In genomic region chr15:41554915-41555314, GRCh38 we compare ENCODE assay signal across 22 cellular contexts. TPM values are rescaled to one million over a fixed set of nuclear protein-coding genes. Genes with fewer than 3 reads are reported as not detected.
A peak's percentile ranks its signal among the peaks of the same experiment; 100 is the strongest.
DNase-seq lines count a peak whose midpoint lies in the region; ATAC-seq, FAIRE-seq and TF ChIP-seq lines count a peak whose summit lies in the region.
"Had no signal": no experiment of that assay in that cellular context is flagged by ENCODE, and none has a peak within 500 bp of the region (broad histone marks: within the 10 kb centered on the region; RNA-seq: fewer than 3 reads in every experiment).

No MANE protein-coding gene starts in this region.

- POLR2A ChIA-PET in H1 (lab: Charles Lee; ENCODE audit: partially characterized antibody), result interaction anchor here (0.9 to 21.2 kb wide), 3 partner anchors 9 to 27 kb away, joined by 3 to 643 read pairs (median 9); partner anchors contain the start of gene RPAP1
- POLR2A ChIA-PET in activated CD4-positive, alpha-beta memory T cell treated with anti-CD3 and anti-CD28 coated beads for 36 hours (lab: Charles Lee), result no interaction called here

- H3K23me2 ChIP-seq in H1 (ENCODE audit: low read depth, low read length), result peaks cover 7% of the 10 kb centered on the region; the same call in 1 of the 2 replicates

- in situ Hi-C loops in KBM-7 (cut with MboI; ENCODE audit: low pct_unique_long_range_greater_than_20kb, low sequenced_read_pairs), result no loop called here

- no peak overlapping the region for H4K8ac ChIP-seq in H1 (ENCODE audit: extremely low read depth, insufficient read depth, low read length)

- H3K4me1 ChIP-seq in BLaER1, result peaks cover 33% of the 10 kb centered on the region
- H3K4me1 ChIP-seq in H1 (replicated peaks in 1 of 4; ENCODE audit: control insufficient read depth in 3 of 4, insufficient read depth in 4 of 4, low read length in 3 of 4), result peaks cover 5 to 11% (median 6%) of the 10 kb centered on the region in 4 experiments
- peaks cover 0 to 20% (median 10%) of the 10 kb centered on the region in 3 donors for H3K4me1 ChIP-seq in gastroesophageal sphincter

- no peak overlapping the region for H4K5ac ChIP-seq in H1 (ENCODE audit: insufficient read length, low read depth, low read length)

- 0 out of 2 replicates have a peak overlapping the region, but pooled peaks have one; percentile 6 for H3K4me2 ChIP-seq in BLaER1
- no peak overlapping the region for H3K4me2 ChIP-seq in H1 (ENCODE audit: insufficient read depth in 1 of 2, low read depth in 2 of 2, low read length in 2 of 2)

- TF ChIP-seq CTCF in H1 (IDR thresholded peaks at IDR 0.05; ENCODE audit: control extremely low read depth in 1 of 3, insufficient read depth in 1 of 3, low read depth in 1 of 3, low read length in 3 of 3), result no peak
- no peak for TF ChIP-seq CTCF in gastroesophageal sphincter (IDR thresholded peaks at IDR 0.05)

- H3K14ac ChIP-seq in H1 (ENCODE audit: insufficient read length), result no peak overlapping the region

- H3K36me3 Mint-ChIP-seq in activated CD4-positive, alpha-beta memory T cell treated with anti-CD3 and anti-CD28 coated beads for 36 hours, result no peaks in the 10 kb centered on the region
- H3K36me3 Mint-ChIP-seq: CD8-positive, alpha-beta T cell had no signal

- H3K27me3 ChIP-seq in BLaER1 (peaks cover 7% of the 10 kb centered on the region), H1 (replicated peaks in 1 of 4; ENCODE audit: control insufficient read depth in 3 of 4, extremely low read depth in 1 of 4, insufficient read depth in 3 of 4, low read length in 3 of 4) (no peaks in the 10 kb centered on the region; a peak in 2 of 7 replicates), gastroesophageal sphincter (no peaks in the 10 kb centered on the region)
- H3K27me3 ChIP-seq: SJSA1 had no signal

- intact Hi-C loops in activated CD4-positive, alpha-beta memory T cell treated with anti-CD3 and anti-CD28 coated beads for 36 hours (cut with micrococcal nuclease), result loop anchor here (5.0 kb wide), 6 partner anchors 47 to 217 kb away; partner anchors contain the start of genes ITPKA and MAPKBP1

- peak; percentile 30 for DNase-seq in KBM-7
- DNase-seq in H1 (ENCODE audit: low read depth in 1 of 2, low spot score in 2 of 2), result no peak
- DNase-seq in occipital lobe (lab: John Stamatoyannopoulos, UW), result peak; percentile 29
- DNase-seq in NCI-H146 (lab: John Stamatoyannopoulos, UW), result no peak
- no peak for DNase-seq in activated CD4-positive, alpha-beta memory T cell treated with anti-CD3 and anti-CD28 coated beads for 36 hours
- DNase-seq: C1 segment of cervical spinal cord; CD8-positive, alpha-beta T cell; DND-41; H9; IMR-90; Karpas-422; NCI-H1694 treated with DMSO at 0.1 percent for 48 hours; NCI-H2081 treated with DMSO at 0.1 percent for 48 hours; NCI-H446; NCI-H526 had no signal

- H3K36me3 ChIP-seq in BLaER1 (no peaks in the 10 kb centered on the region), H1 (ENCODE audit: control insufficient read depth in 2 of 4, insufficient read depth in 4 of 4, low read length in 3 of 4) (no peaks in the 10 kb centered on the region), gastroesophageal sphincter (no peaks in the 10 kb centered on the region)
- H3K36me3 ChIP-seq: SJSA1 had no signal

- no peak overlapping the region for H2BK20ac ChIP-seq in H1 (ENCODE audit: low read length)

- no peak for TF ChIP-seq RAD21 in H1 (IDR thresholded peaks at IDR 0.05 in 1 of 2, conservative IDR thresholded peaks at IDR 0.05 in 1 of 2; ENCODE audit: low read depth in 2 of 2, low read length in 2 of 2)

- no peak overlapping the region for H3K23ac ChIP-seq in H1 (ENCODE audit: insufficient read length)

- no peaks in the 10 kb centered on the region for H3K9me3 Mint-ChIP-seq in activated CD4-positive, alpha-beta memory T cell treated with anti-CD3 and anti-CD28 coated beads for 36 hours
- H3K9me3 Mint-ChIP-seq: CD8-positive, alpha-beta T cell; H9 had no signal

- no peak overlapping the region for H2BK12ac ChIP-seq in H1 (ENCODE audit: low read depth, low read length)

- no peaks in the 10 kb centered on the region; the same call in 1 of the 2 replicates for H3K79me1 ChIP-seq in H1 (ENCODE audit: low read depth, low read length)

- no peak overlapping the region for H4K91ac ChIP-seq in H1 (replicated peaks; ENCODE audit: insufficient read length, low read length)

- H3K9ac ChIP-seq in BLaER1 (no peak overlapping the region), H1 (replicated peaks in 1 of 4; ENCODE audit: extremely low read depth in 1 of 4, low read depth in 3 of 4, low read length in 3 of 4) (no peak overlapping the region)

- no peak for ATAC-seq in gastroesophageal sphincter
- ATAC-seq: CD8-positive, alpha-beta T cell had no signal

- no peak overlapping the region for H2AFZ ChIP-seq in H1 (ENCODE audit: low read length)

- H3K27me3 Mint-ChIP-seq in activated CD4-positive, alpha-beta memory T cell treated with anti-CD3 and anti-CD28 coated beads for 36 hours, result peaks cover 7% of the 10 kb centered on the region

- H4K20me1 ChIP-seq in BLaER1 (no peaks in the 10 kb centered on the region), H1 (replicated peaks in 1 of 2; ENCODE audit: control insufficient read depth in 1 of 2, insufficient read depth in 2 of 2, low read length in 2 of 2) (peaks cover 0 to 1% of the 10 kb centered on the region in 2 experiments)

- 88% methylated on average over 3 of the region's 3 CpGs; no CpG with 5 or more reads in 1 of the 2 experiments for WGBS in H1 (ENCODE audit: extremely low coverage in 1 of 2, insufficient coverage in 1 of 2, insufficient read length in 1 of 2, insufficient replicate concordance in 2 of 2, low coverage in 1 of 2, low lambda C conversion rate in 2 of 2, missing lambda C conversion rate in 1 of 2), 2 experiments
- WGBS in gastroesophageal sphincter (ENCODE audit: low coverage in 1 of 2), 2 donors, result 85 to 86% methylated on average over 2 to 3 of the region's 3 CpGs

- CTCF ChIA-PET in H1 (lab: Charles Lee; ENCODE audit: partially characterized antibody), result interaction anchor here (0.5 to 3.7 kb wide), 10 partner anchors 10 to 1228 kb away, joined by 3 to 21 read pairs (median 4); no protein-coding TSS in a partner anchor
- CTCF ChIA-PET in activated CD4-positive, alpha-beta memory T cell treated with anti-CD3 and anti-CD28 coated beads for 36 hours (lab: Charles Lee), result no interaction called here

- peaks cover 0 to 5% of the 10 kb centered on the region in 2 experiments; a peak in 1 of 4 replicates for H3K79me2 ChIP-seq in H1 (ENCODE audit: control insufficient read depth in 1 of 2, insufficient read depth in 2 of 2, low read length in 2 of 2)

- H3K56ac ChIP-seq in H1 (replicated peaks; ENCODE audit: insufficient read length, low read depth, low read length), result no peak overlapping the region

- no peak overlapping the region for H2AK5ac ChIP-seq in H1 (ENCODE audit: low read depth, low read length)

- H3K4ac ChIP-seq in H1 (replicated peaks; ENCODE audit: insufficient read length, low read depth, low read length), result peak overlapping the region; percentile 32

- no peak for FAIRE-seq in H1 (lab: Jason Lieb, UNC)
- FAIRE-seq: GM12891, HTR-8/SVneo, RCC 7860 had no signal

- no peak overlapping the region for H2BK120ac ChIP-seq in H1 (replicated peaks; ENCODE audit: low read depth, low read length)

- TF ChIP-seq POLR2A in H1 (IDR thresholded peaks at IDR 0.05; ENCODE audit: control extremely low read depth in 1 of 2, low read depth in 2 of 2, low read length in 2 of 2), result no peak
- TF ChIP-seq POLR2A in gastroesophageal sphincter (IDR thresholded peaks at IDR 0.05), result no peak

- no peak overlapping the region for H3K18ac ChIP-seq in H1 (ENCODE audit: extremely low read depth, low read length)

- H3K4me1 Mint-ChIP-seq in activated CD4-positive, alpha-beta memory T cell treated with anti-CD3 and anti-CD28 coated beads for 36 hours (ENCODE audit: low read depth), result peaks cover 17% of the 10 kb centered on the region

- H3K4me3 ChIP-seq in BLaER1 (no peak overlapping the region), H1 (ENCODE audit: extremely low read depth in 1 of 4, insufficient read depth in 2 of 4, low read depth in 3 of 4, low read length in 4 of 4) (no peak overlapping the region), gastroesophageal sphincter (no peak overlapping the region)
- H3K4me3 ChIP-seq: SJSA1 had no signal

- no peak overlapping the region for H3K27ac Mint-ChIP-seq in activated CD4-positive, alpha-beta memory T cell treated with anti-CD3 and anti-CD28 coated beads for 36 hours
- H3K27ac Mint-ChIP-seq: CD8-positive, alpha-beta T cell; H9 had no signal

- no peak overlapping the region for H2BK5ac ChIP-seq in H1 (ENCODE audit: low read depth, low read length)

- no peak overlapping the region for H3K4me3 Mint-ChIP-seq in activated CD4-positive, alpha-beta memory T cell treated with anti-CD3 and anti-CD28 coated beads for 36 hours
- H3K4me3 Mint-ChIP-seq: CD8-positive, alpha-beta T cell; H9 had no signal

- 0 out of 2 replicates have a peak overlapping the region, but pooled peaks have one; percentile 8 for H2BK15ac ChIP-seq in H1 (ENCODE audit: low read length)

- TF ChIP-seq EP300 in H1 (IDR thresholded peaks at IDR 0.05; ENCODE audit: borderline replicate concordance in 1 of 2, low read depth in 2 of 2, low read length in 2 of 2), result no peak
- no peak for TF ChIP-seq EP300 in gastroesophageal sphincter (IDR thresholded peaks at IDR 0.05)

- H3K27ac ChIP-seq in BLaER1, result no peak overlapping the region
- no peak overlapping the region for H3K27ac ChIP-seq in H1 (ENCODE audit: low read depth, low read length)
- no peak overlapping the region for H3K27ac ChIP-seq in gastroesophageal sphincter
- H3K27ac ChIP-seq: SJSA1 had no signal

- H3K9me3 ChIP-seq in BLaER1 (no peaks in the 10 kb centered on the region), H1 (ENCODE audit: insufficient read depth in 2 of 2, low read depth in 1 of 2, low read length in 1 of 2) (no peaks in the 10 kb centered on the region), gastroesophageal sphincter (no peaks in the 10 kb centered on the region)
- H3K9me3 ChIP-seq: SJSA1 had no signal

RNA-seq across cellular contexts. Expression of gene TYRO3, which starts 4.1 kb away (rescaled TPM):
- 96.8 and 98.8 TPM in 2 replicates for total RNA-seq in H1 (2021; fragmentation: NEBNext Ultra II Directional; extraction: Animal tissue kit (Norgen Biotek cat#: 25700))
- polyA plus RNA-seq in H1 (2011; rRNA removed), result 82.7 and 131 TPM in 2 replicates
- 84.9 TPM for polyA plus RNA-seq in H1 (2011; cell fraction: cytosol; rRNA removed)
- polyA plus RNA-seq in H1 (2011; cell fraction: nucleus; rRNA removed), result 193 TPM
- 68.1 to 113 TPM (median 105 TPM) in 4 replicates for polyA plus RNA-seq in H1 (2012, experiment 1 of 2)
- polyA plus RNA-seq in H1 (2012, experiment 2 of 2), result 96.2 TPM
- 58.3 TPM for polyA plus RNA-seq in H1 (2013, experiment 1 of 2)
- polyA plus RNA-seq in H1 (2013, experiment 2 of 2), result 62.9 TPM
- 166 and 223 TPM in 2 replicates for polyA minus RNA-seq in H1 (2011; rRNA and poly(A)+ RNA removed)
- 121 TPM for polyA minus RNA-seq in H1 (2011; cell fraction: cytosol; rRNA and poly(A)+ RNA removed)
- 106 TPM for polyA minus RNA-seq in H1 (2011; cell fraction: nucleus; rRNA and poly(A)+ RNA removed)
- total RNA-seq in occipital lobe, result 20.3 TPM
- 1 to 10 TPM; 3.1 to 9.5 (median 8.4) TPM for total RNA-seq in gastroesophageal sphincter
- total RNA-seq in activated CD4-positive, alpha-beta memory T cell treated with anti-CD3 and anti-CD28 coated beads for 36 hours, result 1 to 10 TPM; 3.1 to 4.3 TPM

RNA-seq across cellular contexts. Expression of gene RPAP1, which starts 10.9 kb away (rescaled TPM):
- 84.3 and 86.6 TPM in 2 replicates for total RNA-seq in H1 (2021; fragmentation: NEBNext Ultra II Directional; extraction: Animal tissue kit (Norgen Biotek cat#: 25700))
- 53.3 and 85.6 TPM in 2 replicates for polyA plus RNA-seq in H1 (2011; rRNA removed)
- 27.4 TPM for polyA plus RNA-seq in H1 (2011; cell fraction: cytosol; rRNA removed)
- polyA plus RNA-seq in H1 (2011; cell fraction: nucleus; rRNA removed), result 76.1 TPM
- polyA plus RNA-seq in H1 (2012, experiment 1 of 2), result 66.6 to 76.2 TPM (median 71.2 TPM) in 4 replicates
- polyA plus RNA-seq in H1 (2012, experiment 2 of 2), result 72.7 TPM
- 46.6 TPM for polyA plus RNA-seq in H1 (2013, experiment 1 of 2)
- 43.2 TPM for polyA plus RNA-seq in H1 (2013, experiment 2 of 2)
- polyA minus RNA-seq in H1 (2011; rRNA and poly(A)+ RNA removed), result 45.1 and 58.5 TPM in 2 replicates
- polyA minus RNA-seq in H1 (2011; cell fraction: cytosol; rRNA and poly(A)+ RNA removed), result 39.3 TPM
- polyA minus RNA-seq in H1 (2011; cell fraction: nucleus; rRNA and poly(A)+ RNA removed), result 53.5 TPM
- total RNA-seq in occipital lobe, result 10.1 TPM
- total RNA-seq in gastroesophageal sphincter, result 10 to 100 TPM; 10.4 to 33.1 (median 12.6) TPM
- 10 to 100 TPM; 45.0 to 49.9 TPM for total RNA-seq in activated CD4-positive, alpha-beta memory T cell treated with anti-CD3 and anti-CD28 coated beads for 36 hours

RNA-seq across cellular contexts. Expression of gene LTK, which starts 41.3 kb away (rescaled TPM):
- total RNA-seq in H1 (2021; fragmentation: NEBNext Ultra II Directional; extraction: Animal tissue kit (Norgen Biotek cat#: 25700)), result 0.19 and 0.38 TPM in 2 replicates
- polyA plus RNA-seq in H1 (2011; rRNA removed), result 0.05 and 0.06 TPM in 2 replicates
- 0.18 TPM for polyA plus RNA-seq in H1 (2011; cell fraction: cytosol; rRNA removed)
- polyA plus RNA-seq in H1 (2011; cell fraction: nucleus; rRNA removed), result 0.76 TPM
- 0.13 to 0.39 TPM (median 0.19 TPM) in 3 of 4 replicates, not detected in the other for polyA plus RNA-seq in H1 (2012, experiment 1 of 2)
- 0.14 TPM for polyA plus RNA-seq in H1 (2012, experiment 2 of 2)
- polyA plus RNA-seq in H1 (2013, experiment 1 of 2), result 0.14 TPM
- 0.09 TPM for polyA plus RNA-seq in H1 (2013, experiment 2 of 2)
- not detected in 2 replicates for polyA minus RNA-seq in H1 (2011; rRNA and poly(A)+ RNA removed)
- polyA minus RNA-seq in H1 (2011; cell fraction: cytosol; rRNA and poly(A)+ RNA removed), result not detected
- polyA minus RNA-seq in H1 (2011; cell fraction: nucleus; rRNA and poly(A)+ RNA removed), result not detected
- total RNA-seq in occipital lobe (not detected), gastroesophageal sphincter (under 1 TPM in 3 of 4 donors, not detected in 1; 0.16 to 0.54 (median 0.19) TPM)
- under 1 TPM; 0.29 to 0.34 TPM for total RNA-seq in activated CD4-positive, alpha-beta memory T cell treated with anti-CD3 and anti-CD28 coated beads for 36 hours
- total RNA-seq: MCF 10A had no signal

Comparison
In these comparisons a context has a peak if more than half of its experiments do, and no peak if none do; other contexts are left out.
1. DNase-seq: peak in KBM-7 (single experiment) and occipital lobe (single experiment); none in H1 (0 of 2), NCI-H146 (single experiment) and activated CD4-positive, alpha-beta memory T cell treated with anti-CD3 and anti-CD28 coated beads for 36 hours (single experiment).